ENCODE assay signal across 1 cellular context in the genomic region with DNA sequence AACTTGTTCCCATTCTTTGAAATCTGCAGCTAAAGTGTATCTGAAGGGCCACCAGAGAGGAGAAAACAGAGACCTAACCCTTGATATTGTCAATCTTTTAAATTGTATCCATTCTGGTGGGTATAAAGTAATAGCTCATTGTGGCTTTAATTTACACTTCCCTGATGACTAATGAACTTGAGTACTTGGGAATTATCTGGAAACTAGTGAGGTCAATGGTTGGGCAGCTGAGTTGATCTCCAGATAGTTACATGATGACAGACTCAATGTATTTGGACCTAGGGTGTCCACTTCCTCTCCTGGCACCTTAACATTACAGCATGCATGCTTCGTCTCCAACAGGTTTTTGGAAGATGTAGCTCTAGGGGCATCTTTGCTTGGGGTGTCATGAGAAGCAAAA.
TF ChIP-seq lines count a peak whose summit lies in the region.

No MANE protein-coding gene starts in this region.

TF ChIP-seq in HepG2, 621 proteins besides CTCF, POLR2A, EP300 and RAD21 (continued from another document):
- TF ChIP-seq, protein P1, sequence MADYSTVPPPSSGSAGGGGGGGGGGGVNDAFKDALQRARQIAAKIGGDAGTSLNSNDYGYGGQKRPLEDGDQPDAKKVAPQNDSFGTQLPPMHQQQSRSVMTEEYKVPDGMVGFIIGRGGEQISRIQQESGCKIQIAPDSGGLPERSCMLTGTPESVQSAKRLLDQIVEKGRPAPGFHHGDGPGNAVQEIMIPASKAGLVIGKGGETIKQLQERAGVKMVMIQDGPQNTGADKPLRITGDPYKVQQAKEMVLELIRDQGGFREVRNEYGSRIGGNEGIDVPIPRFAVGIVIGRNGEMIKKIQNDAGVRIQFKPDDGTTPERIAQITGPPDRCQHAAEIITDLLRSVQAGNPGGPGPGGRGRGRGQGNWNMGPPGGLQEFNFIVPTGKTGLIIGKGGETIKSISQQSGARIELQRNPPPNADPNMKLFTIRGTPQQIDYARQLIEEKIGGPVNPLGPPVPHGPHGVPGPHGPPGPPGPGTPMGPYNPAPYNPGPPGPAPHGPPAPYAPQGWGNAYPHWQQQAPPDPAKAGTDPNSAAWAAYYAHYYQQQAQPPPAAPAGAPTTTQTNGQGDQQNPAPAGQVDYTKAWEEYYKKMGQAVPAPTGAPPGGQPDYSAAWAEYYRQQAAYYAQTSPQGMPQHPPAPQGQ (CRISPR knock-in tag; IDR thresholded peaks at IDR 0.05; ENCODE audit: borderline replicate concordance), result no peak
- TF ChIP-seq ZFP41 (CRISPR knock-in tag; IDR thresholded peaks at IDR 0.05; ENCODE audit: borderline replicate concordance) (no peak), FLYWCH1 (CRISPR knock-in tag; IDR thresholded peaks at IDR 0.05) (no peak), NFE2L2 (IDR thresholded peaks at IDR 0.05; ENCODE audit: low read length) (no peak), ZNF205 (CRISPR knock-in tag; IDR thresholded peaks at IDR 0.05) (no peak), ZNF468 (CRISPR knock-in tag; IDR thresholded peaks at IDR 0.05) (no peak)
